In the genomic region with DNA sequence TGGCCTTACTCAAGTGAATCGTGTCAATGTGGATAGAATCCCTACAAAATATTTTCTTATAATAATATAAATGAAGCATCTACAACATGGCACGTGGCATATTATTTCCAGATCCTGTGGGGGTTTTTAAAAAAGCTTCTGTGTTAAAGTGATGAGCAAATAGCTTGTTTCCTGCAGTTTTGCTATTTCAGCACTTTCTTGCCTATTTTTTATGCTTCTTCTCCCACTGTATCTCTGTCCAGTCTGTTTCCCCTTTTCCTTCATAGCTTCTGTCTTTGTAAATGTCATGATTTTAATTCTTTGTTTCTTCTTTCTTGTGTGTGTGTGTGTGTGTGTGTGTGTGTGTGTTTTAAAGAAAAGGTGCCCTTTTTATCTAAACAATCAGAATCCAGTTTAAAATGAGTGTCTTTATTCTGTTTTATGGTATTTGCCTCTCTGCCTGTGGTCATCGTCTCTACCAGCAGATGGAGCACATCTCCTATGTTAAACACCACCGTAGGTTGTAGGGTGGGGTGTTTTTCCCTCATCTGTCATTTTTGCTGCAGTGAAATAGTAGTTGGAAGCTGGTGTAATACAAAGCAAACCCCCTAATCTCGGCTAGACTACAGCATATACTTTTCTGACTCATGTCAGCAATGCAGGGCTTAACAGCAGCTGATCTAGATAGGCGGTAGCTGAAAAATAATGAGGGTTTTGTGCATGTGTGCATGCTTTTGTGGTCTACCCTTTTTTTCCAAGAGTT, we compare ENCODE assay signal across 8 cellular contexts. TPM values are rescaled to one million over a fixed set of nuclear protein-coding genes. Genes with fewer than 3 reads are reported as not detected.
DNase-seq lines count a peak whose midpoint lies in the region; ATAC-seq, FAIRE-seq and TF ChIP-seq lines count a peak whose summit lies in the region.

No MANE protein-coding gene starts in this region.

- H3K36me3 ChIP-seq in PC-9 (ENCODE audit: low read depth) (no peaks in the 10 kb centered on the region), endothelial cell of umbilical vein (ENCODE audit: control insufficient read depth in 2 of 2, extremely low read depth in 1 of 2, insufficient read depth in 2 of 2, low read length in 2 of 2) (no peaks in the 10 kb centered on the region)

- dilution Hi-C loops in endothelial cell of umbilical vein (cut with MboI; ENCODE audit: extremely low pct_ligation_motif_present, low sequenced_read_pairs): no loop called here

- peak; percentile 62 for ATAC-seq in HG02943 (IDR thresholded peaks at IDR 0.05; ENCODE audit: low read depth, unreplicated experiment)

- H3K4me1 ChIP-seq in PC-9 (replicated peaks; ENCODE audit: insufficient read depth) (no peaks in the 10 kb centered on the region), endothelial cell of umbilical vein (ENCODE audit: control insufficient read depth, extremely low read depth, insufficient read depth, low read length) (peaks cover 2% of the 10 kb centered on the region)

- H2AFZ ChIP-seq in PC-9 (no peak overlapping the region), endothelial cell of umbilical vein (ENCODE audit: low read depth, low read length) (no peak overlapping the region)

- peaks cover 4% of the 10 kb centered on the region for H3K9me3 Mint-ChIP-seq in nephron

- H3K9me2 ChIP-seq in PC-9 (ENCODE audit: insufficient read depth): no peaks in the 10 kb centered on the region

- H3K4me3 ChIP-seq in PC-9 (no peak overlapping the region), endothelial cell of umbilical vein (replicated peaks in 1 of 3; ENCODE audit: insufficient read depth in 1 of 3, low read depth in 1 of 3, low read length in 3 of 3) (no peak overlapping the region)

- H3K27me3 ChIP-seq in PC-9 (ENCODE audit: insufficient read depth, low read depth) (no peaks in the 10 kb centered on the region), endothelial cell of umbilical vein (ENCODE audit: control insufficient read depth in 2 of 2, insufficient read depth in 2 of 2, low read length in 2 of 2) (no peaks in the 10 kb centered on the region)

- H3K4me2 ChIP-seq in PC-9 (no peak overlapping the region), endothelial cell of umbilical vein (ENCODE audit: insufficient read depth, low read length) (no peak overlapping the region)

- in situ Hi-C loops in GM13977 (cut with MboI; ENCODE audit: low pct_unique_long_range_greater_than_20kb, low sequenced_read_pairs, unreplicated experiment): loop anchor here (10.0 to 25.0 kb wide), 3 partner anchors 176 to 624 kb away; no protein-coding TSS in a partner anchor

- H3K79me2 ChIP-seq in PC-9 (ENCODE audit: low read depth) (no peaks in the 10 kb centered on the region), endothelial cell of umbilical vein (ENCODE audit: control insufficient read depth, insufficient read depth, low read length) (no peaks in the 10 kb centered on the region)

- POLR2A ChIA-PET in PC-9 (lab: Charles Lee; ENCODE audit: unreplicated experiment): no interaction called here
- POLR2A ChIA-PET in endothelial cell of umbilical vein (lab: Charles Lee): no interaction called here

- DNase-seq in CD1c-positive myeloid dendritic cell (ENCODE audit: extremely low spot score): peak; percentile 13
- DNase-seq in GM13977 (ENCODE audit: low spot score): peak; percentile 38
- peak in 1 of 2 experiments; percentile 4 for DNase-seq in PC-9
- peak; percentile 24 for DNase-seq in endothelial cell of umbilical vein (ENCODE audit: low read depth, low spot score)
- DNase-seq in NCI-H187 (lab: John Stamatoyannopoulos, UW): no peak
- DNase-seq in NCI-H2171 treated with DMSO at 0.1 percent for 48 hours (lab: John Stamatoyannopoulos, UW): no peak

- H3K27ac Mint-ChIP-seq in nephron: peak overlapping the region; percentile 22 to 46 (median 24)

- intact Hi-C loops in PC-9 (cut with micrococcal nuclease; ENCODE audit: unreplicated experiment) (loop anchor here (5.0 kb wide), 3 partner anchors 101 to 619 kb away; no protein-coding TSS in a partner anchor), endothelial cell of umbilical vein (cut with micrococcal nuclease) (loop anchor here (1.0 to 5.0 kb wide), 5 partner anchors 170 to 620 kb away; no protein-coding TSS in a partner anchor)

- H3K27ac ChIP-seq in PC-9 (no peak overlapping the region), endothelial cell of umbilical vein (ENCODE audit: insufficient read depth, low read depth, low read length) (no peak overlapping the region)

- BruUV-seq in PC-9 (replicated peaks; lab: Mats Ljungman, UMichigan): no TSS peak
- BruUV-seq in endothelial cell of umbilical vein (replicated peaks; lab: Mats Ljungman, UMichigan): no TSS peak

- no peak overlapping the region for H3K4me3 Mint-ChIP-seq in nephron

- no peaks in the 10 kb centered on the region for H3K27me3 Mint-ChIP-seq in nephron (ENCODE audit: low read depth)

- peaks cover 5% of the 10 kb centered on the region for H3K4me1 Mint-ChIP-seq in nephron

- no peaks in the 10 kb centered on the region for H3F3A ChIP-seq in PC-9 (ENCODE audit: insufficient read depth, low read depth)

- TF ChIP-seq CTCF in GM13977 (IDR thresholded peaks at IDR 0.05; ENCODE audit: extremely low read depth, insufficient read depth, missing control alignments) (peak; percentile 71), PC-9 (conservative IDR thresholded peaks at IDR 0.05) (peak; percentile 77), endothelial cell of umbilical vein (IDR thresholded peaks at IDR 0.05; ENCODE audit: extremely low read depth in 1 of 2, insufficient read depth in 1 of 2, low read depth in 1 of 2, low read length in 2 of 2) (peak; percentile 41 to 51), nephron (IDR thresholded peaks at IDR 0.05; ENCODE audit: unreplicated experiment in 3 of 3) (peak; percentile 49 to 59 (median 52))

- H3K9me3 ChIP-seq in PC-9 (ENCODE audit: insufficient read depth, low read depth): no peaks in the 10 kb centered on the region
- H3K9me3 ChIP-seq in endothelial cell of umbilical vein (replicated peaks; ENCODE audit: control insufficient read depth, insufficient read depth, low read length): no peaks in the 10 kb centered on the region

- no peak for TF ChIP-seq POLR2A in endothelial cell of umbilical vein (IDR thresholded peaks at IDR 0.05; ENCODE audit: low read depth, low read length)

- H4K20me1 ChIP-seq in PC-9 (ENCODE audit: insufficient read depth) (no peaks in the 10 kb centered on the region), endothelial cell of umbilical vein (replicated peaks; ENCODE audit: control insufficient read depth, extremely low read depth, insufficient read depth, low read length) (no peaks in the 10 kb centered on the region)

- CTCF ChIA-PET in PC-9 (lab: Charles Lee): no interaction called here
- CTCF ChIA-PET in endothelial cell of umbilical vein (lab: Charles Lee): interaction anchor here (0.6 to 6.3 kb wide), 23 partner anchors 9 to 668 kb away, joined by 3 to 92 read pairs (median 4); no protein-coding TSS in a partner anchor

- no peak overlapping the region for H3K9ac ChIP-seq in endothelial cell of umbilical vein (replicated peaks; ENCODE audit: extremely low read depth, insufficient read depth, low read length)

- FAIRE-seq in endothelial cell of umbilical vein (lab: Jason Lieb, UNC): peak; percentile 88

- no peaks in the 10 kb centered on the region for H3K9me1 ChIP-seq in endothelial cell of umbilical vein (replicated peaks; ENCODE audit: control insufficient read depth, extremely low read depth, insufficient read depth, low read length)

- no peaks in the 10 kb centered on the region for H3K36me3 Mint-ChIP-seq in nephron (ENCODE audit: low read depth)

TF ChIP-seq in endothelial cell of umbilical vein, 7 proteins besides CTCF, POLR2A, EP300 and RAD21:
- TF ChIP-seq EZH2 (IDR thresholded peaks at IDR 0.05; ENCODE audit: borderline replicate concordance, low read depth, low read length, severe bottlenecking) (no peak), MYC (IDR thresholded peaks at IDR 0.05; ENCODE audit: low read depth, low read length) (no peak), GATA2 (IDR thresholded peaks at IDR 0.05; ENCODE audit: insufficient read depth, insufficient read length, low read depth, low read length) (no peak), POLR2AphosphoS5 (IDR thresholded peaks at IDR 0.05; ENCODE audit: insufficient read depth, low read depth, low read length) (no peak), FOS (IDR thresholded peaks at IDR 0.05; ENCODE audit: borderline replicate concordance, insufficient read depth, low read length) (no peak), JUN (IDR thresholded peaks at IDR 0.05; ENCODE audit: borderline replicate concordance, insufficient read depth, insufficient read length, low read depth) (no peak)
- TF ChIP-seq, protein P1, sequence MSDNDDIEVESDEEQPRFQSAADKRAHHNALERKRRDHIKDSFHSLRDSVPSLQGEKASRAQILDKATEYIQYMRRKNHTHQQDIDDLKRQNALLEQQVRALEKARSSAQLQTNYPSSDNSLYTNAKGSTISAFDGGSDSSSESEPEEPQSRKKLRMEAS (IDR thresholded peaks at IDR 0.05; ENCODE audit: insufficient read depth, insufficient read length): no peak

RNA-seq across cellular contexts. Expression of gene FTHL17, which starts 33.1 kb away (rescaled TPM):
- total RNA-seq in PC-9 (2021) (not detected in 2 replicates), endothelial cell of umbilical vein (not detected in 2 replicates)
- not detected in 2 replicates for polyA plus RNA-seq in endothelial cell of umbilical vein
- polyA plus RNA-seq in endothelial cell of umbilical vein (2011; cell fraction: cytosol; rRNA removed): not detected in 2 replicates
- polyA plus RNA-seq in endothelial cell of umbilical vein (2011; cell fraction: nucleus; rRNA removed): not detected in 2 replicates
- not detected in 2 replicates for polyA plus RNA-seq in endothelial cell of umbilical vein (2012)
- polyA minus RNA-seq in endothelial cell of umbilical vein: not detected in 2 replicates
- not detected for polyA minus RNA-seq in endothelial cell of umbilical vein (2011; cell fraction: cytosol; rRNA and poly(A)+ RNA removed)
- polyA minus RNA-seq in endothelial cell of umbilical vein (2011; cell fraction: nucleus; rRNA and poly(A)+ RNA removed): not detected in 2 replicates

Comparison
In these comparisons a context has a peak if more than half of its experiments do, and no peak if none do; other contexts are left out.
1. DNase-seq: peak in CD1c-positive myeloid dendritic cell (single experiment), GM13977 (single experiment) and endothelial cell of umbilical vein (single experiment); none in NCI-H187 (0 of 2) and NCI-H2171 treated with DMSO at 0.1 percent for 48 hours (single experiment).
2. Peak in every context shown above with its lines, with median percentiles within 50 percentile points of each other: CTCF ChIP-seq.